In the genomic region with DNA sequence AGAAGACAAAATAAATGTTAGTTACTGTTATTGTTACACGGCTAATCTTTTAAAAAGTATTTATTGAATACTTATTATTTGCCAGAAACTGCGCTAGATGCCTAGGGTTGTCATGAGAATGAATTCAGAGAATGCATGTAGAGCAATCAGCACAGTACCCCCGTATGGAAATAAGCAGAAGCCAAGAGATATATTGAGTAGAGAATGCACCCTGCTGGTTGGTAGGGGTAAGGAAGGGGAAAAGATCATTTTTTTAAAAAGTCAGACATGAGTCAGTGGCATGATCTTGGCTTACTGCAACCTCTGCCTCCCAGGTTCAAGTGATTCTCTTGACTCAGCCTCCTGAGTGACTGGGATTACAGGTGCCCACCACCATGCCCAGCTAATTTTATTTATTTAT, we compare ENCODE assay signal across 8 cellular contexts. TPM values are rescaled to one million over a fixed set of nuclear protein-coding genes. Genes with fewer than 3 reads are reported as not detected.
A peak's percentile ranks its signal among the peaks of the same experiment; 100 is the strongest.
DNase-seq lines count a peak whose midpoint lies in the region; ATAC-seq and TF ChIP-seq lines count a peak whose summit lies in the region.

No MANE protein-coding gene starts in this region.

- H3K4me1 Mint-ChIP-seq in stimulated activated effector memory CD8-positive, alpha-beta T cell treated with anti-CD3 and anti-CD28 coated beads, Interleukin-12 subunit alpha, Interleukin-12 subunit beta, amount 100 ng/mL, for 72 hours = peaks cover 9% of the 10 kb centered on the region

- no peaks in the 10 kb centered on the region for H3K9me3 Mint-ChIP-seq in stimulated activated effector memory CD8-positive, alpha-beta T cell treated with anti-CD3 and anti-CD28 coated beads, Interleukin-12 subunit alpha, Interleukin-12 subunit beta, amount 100 ng/mL, for 72 hours

- CTCF ChIA-PET in BJ (lab: Yijun Ruan, JAX) = interaction anchor here (0.7 to 2.5 kb wide), 5 partner anchors 174 to 312 kb away, joined by 3 to 6 read pairs (median 5); no protein-coding TSS in a partner anchor

- POLR2A ChIA-PET in BJ (lab: Charles Lee) = no interaction called here

- no peak overlapping the region for H3K4me3 Mint-ChIP-seq in stimulated activated effector memory CD8-positive, alpha-beta T cell treated with anti-CD3 and anti-CD28 coated beads, Interleukin-12 subunit alpha, Interleukin-12 subunit beta, amount 100 ng/mL, for 72 hours

- H3K36me3 ChIP-seq in BJ (ENCODE audit: control insufficient read depth, insufficient read depth, low read length) = no peaks in the 10 kb centered on the region

- no peak for DNase-seq in BJ (ENCODE audit: low read depth)
- peak; percentile 14 for DNase-seq in NCI-H69 (lab: John Stamatoyannopoulos, UW)
- DNase-seq in dermis microvascular lymphatic vessel endothelial cell (ENCODE audit: low read depth in 2 of 2) = peak; percentile 42 to 59
- no peak for DNase-seq in stimulated activated effector memory CD8-positive, alpha-beta T cell treated with anti-CD3 and anti-CD28 coated beads, Interleukin-12 subunit alpha, Interleukin-12 subunit beta, amount 100 ng/mL, for 72 hours (ENCODE audit: low spot score in 2 of 2)
- DNase-seq in stimulated activated CD4-positive, alpha-beta T cell treated with anti-CD3 and anti-CD28 coated beads, Interleukin-4, amount 100 ng/mL, for 4 hours = no peak
- DNase-seq in GDM1 (lab: John Stamatoyannopoulos, UW) = no peak

- ATAC-seq in GM18502 (IDR thresholded peaks at IDR 0.05; ENCODE audit: poor library complexity, unreplicated experiment) (peak; percentile 77), HG02885 (IDR thresholded peaks at IDR 0.05; ENCODE audit: poor library complexity, unreplicated experiment) (peak; percentile 68)
- ATAC-seq in stimulated activated effector memory CD8-positive, alpha-beta T cell treated with anti-CD3 and anti-CD28 coated beads, Interleukin-12 subunit alpha, Interleukin-12 subunit beta, amount 100 ng/mL, for 72 hours = peak; percentile 80

- H3K36me3 Mint-ChIP-seq in stimulated activated effector memory CD8-positive, alpha-beta T cell treated with anti-CD3 and anti-CD28 coated beads, Interleukin-12 subunit alpha, Interleukin-12 subunit beta, amount 100 ng/mL, for 72 hours = no peaks in the 10 kb centered on the region

- H3K27me3 ChIP-seq in BJ (ENCODE audit: control insufficient read depth, insufficient read depth, low read length) = no peaks in the 10 kb centered on the region

- TF ChIP-seq CTCF in BJ (IDR thresholded peaks at IDR 0.05; ENCODE audit: insufficient read depth, low read depth, low read length) = peak; percentile 50

- no peak overlapping the region for H3K27ac Mint-ChIP-seq in stimulated activated effector memory CD8-positive, alpha-beta T cell treated with anti-CD3 and anti-CD28 coated beads, Interleukin-12 subunit alpha, Interleukin-12 subunit beta, amount 100 ng/mL, for 72 hours

- H3K4me3 ChIP-seq in BJ (ENCODE audit: low read depth, low read length) = no peak overlapping the region

RNA-seq across cellular contexts. Expression of gene DRP2, which starts 13.1 kb away (rescaled TPM):
- polyA plus RNA-seq in BJ (2011; rRNA removed) = 0.12 and 0.13 TPM in 2 replicates
- 0.14 and 0.21 TPM in 2 replicates for polyA minus RNA-seq in BJ (2011; rRNA and poly(A)+ RNA removed)
- under 0.01 and 0.13 TPM in 2 replicates for total RNA-seq in dermis microvascular lymphatic vessel endothelial cell

Comparison
In these comparisons a context has a peak if more than half of its experiments do, and no peak if none do; other contexts are left out.
1. DNase-seq: peak in NCI-H69 (single experiment) and dermis microvascular lymphatic vessel endothelial cell (2 of 2); none in BJ (single experiment), stimulated activated effector memory CD8-positive, alpha-beta T cell treated with anti-CD3 and anti-CD28 coated beads, Interleukin-12 subunit alpha, Interleukin-12 subunit beta, amount 100 ng/mL, for 72 hours (0 of 2), stimulated activated CD4-positive, alpha-beta T cell treated with anti-CD3 and anti-CD28 coated beads, Interleukin-4, amount 100 ng/mL, for 4 hours (0 of 2) and GDM1 (single experiment).
2. Peak in every context shown above with its lines, with median percentiles within 50 percentile points of each other: ATAC-seq.